ENCODE assay signal across 8 cellular contexts in the genomic region with DNA sequence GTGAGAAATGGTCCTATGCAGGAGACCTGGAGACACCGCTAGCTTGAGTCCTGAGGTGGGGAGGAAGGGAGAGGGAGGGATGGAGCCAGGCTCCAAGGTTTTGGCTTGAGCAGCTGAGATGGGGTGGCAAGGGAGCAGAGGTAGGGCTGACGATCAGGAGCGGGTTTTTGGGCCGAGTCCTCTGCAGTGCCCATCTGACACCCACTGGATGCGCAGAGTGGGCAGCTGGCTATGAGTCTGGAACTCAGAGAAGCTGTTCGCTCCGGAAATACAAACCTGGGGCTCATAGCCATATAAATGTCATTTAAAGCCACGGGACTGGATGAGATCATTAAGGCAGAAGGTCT. TPM values are rescaled to one million over a fixed set of nuclear protein-coding genes. Genes with fewer than 3 reads are reported as not detected.
A peak's percentile ranks its signal among the peaks of the same experiment; 100 is the strongest.
DNase-seq lines count a peak whose midpoint lies in the region; ATAC-seq, FAIRE-seq and TF ChIP-seq lines count a peak whose summit lies in the region.

No MANE protein-coding gene starts in this region.

- H3K27me3 ChIP-seq in DND-41 (ENCODE audit: insufficient read depth, low read length, poor library complexity) (peaks cover 11% of the 10 kb centered on the region), PC-3 (ENCODE audit: low read length) (no peaks in the 10 kb centered on the region), pancreas (no peaks in the 10 kb centered on the region)

- peaks cover 3% of the 10 kb centered on the region for H3F3A ChIP-seq in PC-3 (ENCODE audit: low read length, unreplicated experiment)

- H4K20me1 ChIP-seq in DND-41 (ENCODE audit: insufficient read depth, low read length) (peaks cover 22% of the 10 kb centered on the region), PC-3 (ENCODE audit: low read length) (peaks cover 36% of the 10 kb centered on the region)

- H3K4me3 ChIP-seq in DND-41 (ENCODE audit: low read depth in 1 of 2, low read length in 2 of 2), result peak overlapping the region in 1 of 2 experiments; percentile 77; a peak in 2 of 4 replicates
- H3K4me3 ChIP-seq in PC-3 (ENCODE audit: low read length), result peak overlapping the region; percentile 53
- H3K4me3 ChIP-seq in pancreas, result peak overlapping the region in 3 of 4 donors; percentile 3 to 71 (median 67)

- no peak overlapping the region for H3K27ac ChIP-seq in DND-41 (ENCODE audit: low read length)
- no peak overlapping the region for H3K27ac ChIP-seq in PC-3 (ENCODE audit: low read length)
- peak overlapping the region; percentile 99 for H3K27ac ChIP-seq in epithelial cell of prostate
- H3K27ac ChIP-seq in pancreas, result peak overlapping the region; percentile 96 to 99 (median 98)

- intact Hi-C loops in PC-3 (cut with micrococcal nuclease), result no loop called here
- intact Hi-C loops in pancreas (cut with DNase I), result no loop called here

- no peak for DNase-seq in DND-41
- no peak for DNase-seq in PC-3
- DNase-seq in epithelial cell of prostate (ENCODE audit: low read depth, low spot score), result no peak
- peak in 1 of 6 donors; percentile 57 for DNase-seq in pancreas
- no peak for DNase-seq in GF-D8 (lab: John Stamatoyannopoulos, UW)
- DNase-seq in NCI-H1417 (lab: John Stamatoyannopoulos, UW), result no peak
- DNase-seq in NCI-H446 treated with DMSO at 0.1 percent for 48 hours (lab: John Stamatoyannopoulos, UW), result no peak
- DNase-seq in SIG-M5 (lab: John Stamatoyannopoulos, UW), result no peak

- ATAC-seq in DND-41 (ENCODE audit: insufficient read depth, low read depth) (no peak; the same call in 2 of the 3 replicates), PC-3 (no peak), pancreas (no peak)

- H2AFZ ChIP-seq in DND-41 (ENCODE audit: low read depth, low read length) (peak overlapping the region; percentile 76), PC-3 (ENCODE audit: low read length) (peak overlapping the region; percentile 80)

- POLR2A ChIA-PET in PC-3 (lab: Charles Lee; ENCODE audit: unreplicated experiment), result interaction anchor here (0.5 to 1.4 kb wide), 2 partner anchors 20 to 198 kb away, joined by 3 to 6 read pairs; partner anchors contain the start of gene PLA2G6

- H3K4me2 ChIP-seq in DND-41 (ENCODE audit: insufficient read depth, low read length) (peak overlapping the region; percentile 87), PC-3 (ENCODE audit: low read length) (peak overlapping the region; percentile 97)

- no peaks in the 10 kb centered on the region for H3K9me2 ChIP-seq in PC-3 (replicated peaks; ENCODE audit: low read length)

- H3K4me1 ChIP-seq in DND-41 (ENCODE audit: insufficient read depth, low read length) (peaks cover 35% of the 10 kb centered on the region), PC-3 (ENCODE audit: insufficient read depth, low read length) (peaks cover 14% of the 10 kb centered on the region), pancreas (peaks cover 0 to 10% (median 0%) of the 10 kb centered on the region in 3 donors)

- 19 to 21% methylated on average over 8 of the region's 8 CpGs for WGBS in pancreas, 2 donors

- FAIRE-seq in pancreas (lab: Jason Lieb, UNC), result no peak

- H3K36me3 ChIP-seq in DND-41 (ENCODE audit: insufficient read depth, low read length), result no peaks in the 10 kb centered on the region; the same call in 1 of the 2 replicates
- H3K36me3 ChIP-seq in PC-3 (ENCODE audit: low read depth, low read length), result no peaks in the 10 kb centered on the region
- no peaks in the 10 kb centered on the region for H3K36me3 ChIP-seq in pancreas

- H3K9ac ChIP-seq in DND-41 (ENCODE audit: low read depth, low read length) (no peak overlapping the region), PC-3 (ENCODE audit: low read length) (no peak overlapping the region)

- TF ChIP-seq CTCF in DND-41 (IDR thresholded peaks at IDR 0.05; ENCODE audit: borderline replicate concordance, extremely low read depth, low read length, poor library complexity, severe bottlenecking) (no peak), PC-3 (conservative IDR thresholded peaks at IDR 0.05; ENCODE audit: low read depth, low read length) (no peak), pancreas (IDR thresholded peaks at IDR 0.05) (no peak)

- H3K79me2 ChIP-seq in DND-41 (ENCODE audit: insufficient read depth, low read length) (no peaks in the 10 kb centered on the region), PC-3 (ENCODE audit: low read length) (peaks cover 41% of the 10 kb centered on the region)

- BruUV-seq in PC-3 (replicated peaks; lab: Mats Ljungman, UMichigan), result TSS peak; percentile 48

- H3K9me3 ChIP-seq in DND-41 (ENCODE audit: insufficient read depth, low read length, severe bottlenecking), result no peaks in the 10 kb centered on the region
- H3K9me3 ChIP-seq in PC-3 (ENCODE audit: low read length), result no peaks in the 10 kb centered on the region
- no peaks in the 10 kb centered on the region for H3K9me3 ChIP-seq in pancreas

- CTCF ChIA-PET in PC-3 (lab: Charles Lee), result no interaction called here

RNA-seq across cellular contexts. Expression of gene MAFF, which starts 0.5 kb away (rescaled TPM):
- total RNA-seq in PC-3 (2014; rRNA removed) (72.6 and 112 TPM in 2 replicates), pancreas (1 to 10 TPM; 3.4 to 8.9 (median 6.8) TPM)
- polyA plus RNA-seq in pancreas, result 10 to 100 TPM; 10.6 to 16.7 TPM

RNA-seq across cellular contexts. Expression of gene PLA2G6, which starts 19.7 kb away (rescaled TPM):
- 6.0 and 6.3 TPM in 2 replicates for total RNA-seq in PC-3 (2014; rRNA removed)
- total RNA-seq in pancreas, result 10 to 100 TPM in 5 of 6 donors, 1 to 10 TPM in 1; 8.7 to 47.0 (median 21.3) TPM
- polyA plus RNA-seq in pancreas, result 100 to 1,000 TPM; 107 to 109 TPM

Comparison
In these comparisons a context has a peak if more than half of its experiments do, and no peak if none do; other contexts are left out.
1. H3K27ac ChIP-seq: peak in epithelial cell of prostate (single experiment) and pancreas (4 of 4); none in DND-41 (single experiment) and PC-3 (single experiment).